In the genomic region with DNA sequence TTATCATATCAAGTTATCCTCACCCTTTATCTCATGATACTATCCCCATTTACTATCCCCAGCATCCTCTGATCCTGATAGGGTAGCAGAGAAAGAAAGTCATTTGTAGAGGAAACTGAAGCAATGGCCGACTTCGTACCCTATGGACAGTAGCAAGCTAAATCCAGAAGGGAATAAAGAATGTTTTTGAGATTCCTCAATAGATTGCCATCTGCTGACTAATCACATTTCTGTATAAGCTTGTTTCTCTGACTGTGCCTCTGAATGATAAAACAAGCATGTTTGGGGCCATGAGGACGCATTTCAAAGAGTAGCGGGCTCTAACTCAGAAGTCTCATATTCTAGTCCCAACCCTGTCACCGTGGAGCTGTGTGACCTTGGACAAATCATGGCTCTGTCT, we compare ENCODE assay signal across 20 cellular contexts. TPM values are rescaled to one million over a fixed set of nuclear protein-coding genes. Genes with fewer than 3 reads are reported as not detected.
DNase-seq lines count a peak whose midpoint lies in the region; ATAC-seq and TF ChIP-seq lines count a peak whose summit lies in the region.
"Had no signal": no experiment of that assay in that cellular context is flagged by ENCODE, and none has a peak within 500 bp of the region (broad histone marks: within the 10 kb centered on the region; RNA-seq: fewer than 3 reads in every experiment).

No MANE protein-coding gene starts in this region.

- H3K27ac ChIP-seq in RWPE2 (ENCODE audit: poor library complexity, severe bottlenecking) (no peak overlapping the region), foreskin keratinocyte (no peak overlapping the region)
- H3K27ac ChIP-seq: BLaER1, SJCRH30 had no signal

- ATAC-seq in RWPE2 (ENCODE audit: low read depth) (peak; percentile 27; the same call in 2 of the 3 replicates), foreskin keratinocyte (peak; percentile 71), HG03159 (IDR thresholded peaks at IDR 0.05; ENCODE audit: unreplicated experiment) (no peak)
- ATAC-seq: PC-3 had no signal

- H3K9me3 ChIP-seq in RWPE2 (ENCODE audit: severe bottlenecking): no peaks in the 10 kb centered on the region
- H3K9me3 ChIP-seq: SJCRH30 had no signal

- no peak overlapping the region for H3K4me3 ChIP-seq in RWPE2 (ENCODE audit: severe bottlenecking)
- H3K4me3 ChIP-seq: BLaER1, MG63, SJCRH30 had no signal

- no peaks in the 10 kb centered on the region for H3K27me3 ChIP-seq in RWPE2 (ENCODE audit: insufficient read depth, poor library complexity, severe bottlenecking)
- H3K27me3 ChIP-seq in foreskin keratinocyte: no peaks in the 10 kb centered on the region
- H3K27me3 ChIP-seq: BLaER1, MG63, SJCRH30 had no signal

- DNase-seq in EH (ENCODE audit: low read depth): peak; percentile 41
- DNase-seq in RWPE2 (ENCODE audit: low spot score): no peak
- DNase-seq in foreskin keratinocyte: peak; percentile 32 to 63
- DNase-seq in NCI-H526 treated with DMSO at 0.1 percent for 48 hours (lab: John Stamatoyannopoulos, UW): no peak
- no peak for DNase-seq in activated CD8-positive, alpha-beta memory T cell treated with anti-CD3 and anti-CD28 coated beads, Interleukin-2, amount 50 U/mL, for 4 hours
- DNase-seq: CD4-positive, alpha-beta memory T cell; DMS153; Kasumi-1; MG63; NCI-H1048; NCI-H1436; NCI-H1930; NCI-H226; NCI-H524; PC-3; SJCRH30 had no signal

- TF ChIP-seq CTCF in RWPE2 (IDR thresholded peaks at IDR 0.05; ENCODE audit: poor library complexity, severe bottlenecking) (no peak), foreskin keratinocyte (conservative IDR thresholded peaks at IDR 0.05) (no peak)

- H3K4me1 ChIP-seq in RWPE2 (ENCODE audit: insufficient read depth, poor library complexity, severe bottlenecking) (peaks cover 2% of the 10 kb centered on the region), foreskin keratinocyte (peaks cover 11% of the 10 kb centered on the region)
- H3K4me1 ChIP-seq: SJCRH30 had no signal

- H3K36me3 ChIP-seq in RWPE2 (ENCODE audit: low read depth): no peaks in the 10 kb centered on the region
- H3K36me3 ChIP-seq: BLaER1, MG63, SJCRH30 had no signal

RNA-seq across cellular contexts. Expression of a gene that starts 13.2 kb away (rescaled TPM):
- total RNA-seq in foreskin keratinocyte: 12.8 and 14.4 TPM in 2 replicates
- polyA plus RNA-seq in foreskin keratinocyte: 6.3 and 7.4 TPM in 2 replicates

RNA-seq across cellular contexts. Expression of a gene that starts 49.9 kb away (rescaled TPM):
- 0.34 and 0.63 TPM in 2 replicates for total RNA-seq in foreskin keratinocyte
- polyA plus RNA-seq in foreskin keratinocyte: 0.39 and 0.54 TPM in 2 replicates
- total RNA-seq: Daoy, HT-29, SJCRH30 had no signal

RNA-seq across cellular contexts. Expression of a gene that starts 50.2 kb away (rescaled TPM):
- total RNA-seq in foreskin keratinocyte: 23.4 and 23.6 TPM in 2 replicates
- polyA plus RNA-seq in foreskin keratinocyte: 16.2 and 19.6 TPM in 2 replicates

RNA-seq across cellular contexts. Expression of a gene that starts 50.2 kb away (rescaled TPM):
- 15.9 TPM in 2 replicates for total RNA-seq in foreskin keratinocyte
- polyA plus RNA-seq in foreskin keratinocyte: 5.6 and 6.9 TPM in 2 replicates

Comparison
In these comparisons a context has a peak if more than half of its experiments do, and no peak if none do; other contexts are left out.
1. DNase-seq: peak in EH (single experiment) and foreskin keratinocyte (2 of 2); none in RWPE2 (single experiment), NCI-H526 treated with DMSO at 0.1 percent for 48 hours (single experiment) and activated CD8-positive, alpha-beta memory T cell treated with anti-CD3 and anti-CD28 coated beads, Interleukin-2, amount 50 U/mL, for 4 hours (single experiment).